In the genomic region with DNA sequence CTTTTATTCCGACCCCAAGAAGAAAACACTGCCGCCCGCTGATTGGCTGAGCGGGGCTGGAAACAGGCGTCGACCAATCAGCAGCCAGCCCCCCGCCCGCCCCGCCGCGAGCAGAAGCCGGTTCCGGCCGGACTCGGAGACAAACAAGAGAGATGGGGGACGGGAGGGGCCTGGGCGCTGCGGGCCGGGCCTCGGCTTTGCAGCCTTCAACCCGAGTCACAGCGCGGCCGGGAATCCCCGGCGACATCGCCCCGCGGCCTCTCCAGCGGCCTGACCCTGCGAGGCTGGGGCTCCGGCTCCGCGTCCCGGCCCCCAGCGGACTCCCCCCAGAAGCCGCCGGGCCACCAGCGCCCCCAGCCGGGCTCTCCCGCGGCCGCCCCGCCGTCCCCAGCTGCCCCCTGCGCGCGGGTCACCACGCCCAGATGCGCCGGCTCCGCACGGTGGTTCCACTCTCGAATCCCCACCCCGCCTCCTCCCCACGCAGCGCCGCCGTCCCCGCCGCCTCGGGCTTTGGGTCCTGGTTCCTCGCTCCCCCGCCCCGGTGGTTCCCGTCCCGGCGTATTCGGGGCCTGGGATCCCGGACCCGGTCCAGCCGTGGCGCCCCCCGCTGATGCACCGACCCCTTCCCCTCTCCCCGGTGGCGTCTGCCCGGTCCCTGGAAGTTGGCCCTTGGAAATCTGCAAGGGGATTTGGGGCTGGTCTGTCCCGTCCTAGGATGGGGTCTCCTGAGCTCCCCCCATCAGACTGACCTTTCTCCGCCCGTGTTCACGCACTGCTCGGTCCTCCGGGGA, we compare ENCODE assay signal across 8 cellular contexts. TPM values are rescaled to one million over a fixed set of nuclear protein-coding genes. Genes with fewer than 3 reads are reported as not detected.
DNase-seq lines count a peak whose midpoint lies in the region; ATAC-seq lines count a peak whose summit lies in the region.

No MANE protein-coding gene starts in this region.

- no peaks in the 10 kb centered on the region for H3K36me3 ChIP-seq in CD4-positive, alpha-beta memory T cell (ENCODE audit: insufficient read depth, low read length)
- peaks cover 0 to 2% of the 10 kb centered on the region in 2 experiments for H3K36me3 ChIP-seq in mesenchymal stem cell (ENCODE audit: control insufficient read depth in 1 of 2, insufficient read depth in 2 of 2, low read depth in 1 of 2, low read length in 2 of 2)

- no peaks in the 10 kb centered on the region for H3K79me1 ChIP-seq in mesenchymal stem cell (replicated peaks; ENCODE audit: low read length, poor library complexity, severe bottlenecking)

- H3K27me3 ChIP-seq in CD4-positive, alpha-beta memory T cell (ENCODE audit: insufficient read depth, low read length) = peaks cover 8% of the 10 kb centered on the region
- H3K27me3 ChIP-seq in mesenchymal stem cell (ENCODE audit: control insufficient read depth in 1 of 2, insufficient read depth in 1 of 2, low read length in 2 of 2) = peaks cover 9 to 21% of the 10 kb centered on the region in 2 experiments

- peak overlapping the region; percentile 87 to 99 (median 92) for H3K4me3 Mint-ChIP-seq in CD4-positive, alpha-beta memory T cell
- peak overlapping the region; percentile 98 to 100 for H3K4me3 Mint-ChIP-seq in effector memory CD8-positive, alpha-beta T cell

- peak overlapping the region; percentile 75 to 96 (median 86) for H3K27ac Mint-ChIP-seq in CD4-positive, alpha-beta memory T cell
- H3K27ac Mint-ChIP-seq in effector memory CD8-positive, alpha-beta T cell = peak overlapping the region; percentile 98 to 99

- H2BK15ac ChIP-seq in mesenchymal stem cell (ENCODE audit: low read depth, poor library complexity, severe bottlenecking) = peak overlapping the region; percentile 91

- peaks cover 1% of the 10 kb centered on the region in 2 donors for H3K27me3 Mint-ChIP-seq in CD4-positive, alpha-beta memory T cell
- peaks cover 6 to 19% of the 10 kb centered on the region in 2 donors for H3K27me3 Mint-ChIP-seq in effector memory CD8-positive, alpha-beta T cell

- peaks cover 22% of the 10 kb centered on the region for H3K4me1 ChIP-seq in CD4-positive, alpha-beta memory T cell (ENCODE audit: insufficient read depth, low read length)
- H3K4me1 ChIP-seq in mesenchymal stem cell (ENCODE audit: control insufficient read depth, insufficient read depth, low read depth, low read length) = peaks cover 20% of the 10 kb centered on the region

- peaks cover 3 to 27% (median 12%) of the 10 kb centered on the region in 4 donors for H3K4me1 Mint-ChIP-seq in CD4-positive, alpha-beta memory T cell
- H3K4me1 Mint-ChIP-seq in effector memory CD8-positive, alpha-beta T cell (ENCODE audit: low read depth in 2 of 2) = peaks cover 10 to 14% of the 10 kb centered on the region in 2 donors

- H3K18ac ChIP-seq in mesenchymal stem cell (ENCODE audit: low read depth in 1 of 2, low read length in 2 of 2) = peak overlapping the region; percentile 67 to 78

- peak overlapping the region; percentile 44 for H3K27ac ChIP-seq in CD4-positive, alpha-beta memory T cell (ENCODE audit: low read depth, low read length)
- no peak overlapping the region for H3K27ac ChIP-seq in mesenchymal stem cell (ENCODE audit: low read length, poor library complexity, severe bottlenecking)

- H4K91ac ChIP-seq in mesenchymal stem cell (ENCODE audit: low read length) = peak overlapping the region; percentile 80

- no peaks in the 10 kb centered on the region for H3K9me3 ChIP-seq in CD4-positive, alpha-beta memory T cell (ENCODE audit: control insufficient read depth in 1 of 2, low read length in 2 of 2)
- no peaks in the 10 kb centered on the region for H3K9me3 ChIP-seq in mesenchymal stem cell (ENCODE audit: control insufficient read depth, low read length)

- WGBS in mesenchymal stem cell = under 1% methylated on average over 78 of the region's 84 CpGs

- POLR2A ChIA-PET in CD4-positive, alpha-beta memory T cell (lab: Charles Lee; ENCODE audit: partially characterized antibody) = interaction anchor here (0.9 to 3.3 kb wide), 16 partner anchors 10 to 335 kb away, joined by 3 to 22 read pairs (median 4); partner anchors contain the start of genes CRK, INPP5K, PITPNA and RILP

- peak; percentile 54 for ATAC-seq in GM19463 (IDR thresholded peaks at IDR 0.05; ENCODE audit: unreplicated experiment)
- ATAC-seq in effector memory CD8-positive, alpha-beta T cell (replicated peaks) = peak; percentile 79

- peak overlapping the region; percentile 57 to 73 for H3K4me3 ChIP-seq in CD4-positive, alpha-beta memory T cell (ENCODE audit: low read length in 2 of 2)
- H3K4me3 ChIP-seq in mesenchymal stem cell (ENCODE audit: insufficient read depth in 1 of 2, low read depth in 1 of 2, low read length in 2 of 2) = peak overlapping the region; percentile 64 to 91

- H2BK5ac ChIP-seq in mesenchymal stem cell (ENCODE audit: low read depth, low read length, poor library complexity, severe bottlenecking) = peak overlapping the region; percentile 25

- H3K4me2 ChIP-seq in mesenchymal stem cell (ENCODE audit: low read length, poor library complexity, severe bottlenecking) = peak overlapping the region; percentile 96

- H3K14ac ChIP-seq in mesenchymal stem cell (ENCODE audit: low read length in 2 of 2) = peak overlapping the region in 1 of 2 experiments; percentile 84

- H2BK120ac ChIP-seq in mesenchymal stem cell (ENCODE audit: low read depth, low read length) = peak overlapping the region; percentile 29

- peak overlapping the region; percentile 89 to 90 for H3K4ac ChIP-seq in mesenchymal stem cell (ENCODE audit: low read depth in 1 of 2, low read length in 2 of 2)

- H4K8ac ChIP-seq in mesenchymal stem cell (ENCODE audit: low read length) = peak overlapping the region; percentile 97

- peak; percentile 83 to 90 (median 85) for DNase-seq in CD4-positive, alpha-beta memory T cell
- DNase-seq in HT1080 (ENCODE audit: low read depth) (peak; percentile 94), mesenchymal stem cell (peak; percentile 95)
- peak; percentile 72 for DNase-seq in NK-92 treated with Interleukin-12 subunit alpha and Interleukin-12 subunit beta, amount 100 ng/mL, for 24 hours (lab: John Stamatoyannopoulos, UW)
- DNase-seq in activated CD8-positive, alpha-beta memory T cell treated with anti-CD3 and anti-CD28 coated beads for 48 hours (ENCODE audit: low read depth in 2 of 3, low spot score in 2 of 3) = peak; percentile 68 to 91 (median 85)
- DNase-seq in effector memory CD8-positive, alpha-beta T cell = peak; percentile 82 to 85 (median 82)
- DNase-seq in stimulated activated CD8-positive, alpha-beta memory T cell treated with anti-CD3 and anti-CD28 coated beads, Interleukin-12 subunit alpha, Interleukin-12 subunit beta, amount 100 ng/mL, for 1 hour (ENCODE audit: low read depth) = peak; percentile 80

- peak overlapping the region in 1 of 2 experiments; percentile 20 for H3K23ac ChIP-seq in mesenchymal stem cell (ENCODE audit: low read length in 2 of 2)

- H3K36me3 Mint-ChIP-seq in CD4-positive, alpha-beta memory T cell = peaks cover 0 to 6% of the 10 kb centered on the region in 2 donors
- H3K36me3 Mint-ChIP-seq in effector memory CD8-positive, alpha-beta T cell (ENCODE audit: insufficient read depth) = peaks cover 21% of the 10 kb centered on the region

- CTCF ChIA-PET in CD4-positive, alpha-beta memory T cell (lab: Charles Lee; ENCODE audit: partially characterized antibody) = interaction anchor here (0.8 to 4.1 kb wide), 11 partner anchors 9 to 277 kb away, joined by 3 to 21 read pairs (median 4); partner anchors contain the start of genes INPP5K and RILP

- H2AK5ac ChIP-seq in mesenchymal stem cell (ENCODE audit: low read length, severe bottlenecking) = no peak overlapping the region

- H2BK12ac ChIP-seq in mesenchymal stem cell (ENCODE audit: low read length in 2 of 2) = peak overlapping the region in 1 of 2 experiments; percentile 19

- peak overlapping the region; percentile 90 for H3K9ac ChIP-seq in mesenchymal stem cell (ENCODE audit: low read length)

- H3K9me3 Mint-ChIP-seq in CD4-positive, alpha-beta memory T cell = no peaks in the 10 kb centered on the region
- H3K9me3 Mint-ChIP-seq in effector memory CD8-positive, alpha-beta T cell = no peaks in the 10 kb centered on the region

- intact Hi-C loops in CD4-positive, alpha-beta memory T cell (cut with micrococcal nuclease) = loop anchor here (1.0 to 5.0 kb wide), 6 partner anchors 20 to 264 kb away; partner anchors contain the start of genes CRK, INPP5K, PITPNA and RILP

- H2AFZ ChIP-seq in mesenchymal stem cell (ENCODE audit: low read depth, low read length) = peak overlapping the region; percentile 1

RNA-seq across cellular contexts. Expression of gene SLC43A2, which starts 0.4 kb away (rescaled TPM):
- total RNA-seq in CD4-positive, alpha-beta memory T cell = 1 to 10 TPM; 1.9 to 3.3 TPM
- under 1 TPM; 0.56 to 0.70 TPM for polyA plus RNA-seq in CD4-positive, alpha-beta memory T cell
- 3.5 and 3.9 TPM in 2 replicates for total RNA-seq in HT1080 (2014; rRNA removed; shearing (Covaris generic))
- polyA plus RNA-seq in HT1080 (2015; cell fraction: cytosol; rRNA removed) = 3.1 and 3.3 TPM in 2 replicates
- 4.8 and 6.9 TPM in 2 replicates for polyA plus RNA-seq in HT1080 (2015; cell fraction: nucleus; rRNA removed)
- 14.0 TPM for polyA plus RNA-seq in mesenchymal stem cell (2013, experiment 1 of 2)
- polyA plus RNA-seq in mesenchymal stem cell (2013, experiment 2 of 2) = 13.3 TPM

RNA-seq across cellular contexts. Expression of gene SCARF1, which starts 16.5 kb away (rescaled TPM):
- 1 to 10 TPM; 1.6 TPM for total RNA-seq in CD4-positive, alpha-beta memory T cell
- polyA plus RNA-seq in CD4-positive, alpha-beta memory T cell = under 1 TPM in 1 of 2 donors, not detected in 1; 0.21 TPM
- 1.5 and 2.5 TPM in 2 replicates for total RNA-seq in HT1080 (2014; rRNA removed; shearing (Covaris generic))
- 1.2 and 1.6 TPM in 2 replicates for polyA plus RNA-seq in HT1080 (2015; cell fraction: cytosol; rRNA removed)
- polyA plus RNA-seq in HT1080 (2015; cell fraction: nucleus; rRNA removed) = 2.1 and 2.8 TPM in 2 replicates
- polyA plus RNA-seq in mesenchymal stem cell (2013, experiment 1 of 2) = 3.0 TPM
- polyA plus RNA-seq in mesenchymal stem cell (2013, experiment 2 of 2) = 3.3 TPM

RNA-seq across cellular contexts. Expression of gene RILP, which starts 20.6 kb away (rescaled TPM):
- 1 to 10 TPM; 2.0 to 2.2 TPM for total RNA-seq in CD4-positive, alpha-beta memory T cell
- polyA plus RNA-seq in CD4-positive, alpha-beta memory T cell = 1 to 10 TPM; 4.2 to 4.9 TPM
- total RNA-seq in HT1080 (2014; rRNA removed; shearing (Covaris generic)) = 8.0 and 8.9 TPM in 2 replicates
- 4.8 and 4.9 TPM in 2 replicates for polyA plus RNA-seq in HT1080 (2015; cell fraction: cytosol; rRNA removed)
- polyA plus RNA-seq in HT1080 (2015; cell fraction: nucleus; rRNA removed) = 3.7 and 8.2 TPM in 2 replicates
- 10.4 TPM for polyA plus RNA-seq in mesenchymal stem cell (2013, experiment 1 of 2)
- polyA plus RNA-seq in mesenchymal stem cell (2013, experiment 2 of 2) = 10.6 TPM

RNA-seq across cellular contexts. Expression of gene PRPF8, which starts 55.6 kb away (rescaled TPM):
- total RNA-seq in CD4-positive, alpha-beta memory T cell = 100 to 1,000 TPM; 429 to 464 TPM
- polyA plus RNA-seq in CD4-positive, alpha-beta memory T cell = 100 to 1,000 TPM in 1 of 2 donors, 10 to 100 TPM in 1; 87.9 to 225 TPM
- 107 and 117 TPM in 2 replicates for total RNA-seq in HT1080 (2014; rRNA removed; shearing (Covaris generic))
- polyA plus RNA-seq in HT1080 (2015; cell fraction: cytosol; rRNA removed) = 95.3 and 107 TPM in 2 replicates
- 341 and 342 TPM in 2 replicates for polyA plus RNA-seq in HT1080 (2015; cell fraction: nucleus; rRNA removed)
- polyA plus RNA-seq in mesenchymal stem cell (2013, experiment 1 of 2) = 89.1 TPM
- polyA plus RNA-seq in mesenchymal stem cell (2013, experiment 2 of 2) = 80.8 TPM
